18 cellular contexts compared by ENCODE assay signal in the genomic region with DNA sequence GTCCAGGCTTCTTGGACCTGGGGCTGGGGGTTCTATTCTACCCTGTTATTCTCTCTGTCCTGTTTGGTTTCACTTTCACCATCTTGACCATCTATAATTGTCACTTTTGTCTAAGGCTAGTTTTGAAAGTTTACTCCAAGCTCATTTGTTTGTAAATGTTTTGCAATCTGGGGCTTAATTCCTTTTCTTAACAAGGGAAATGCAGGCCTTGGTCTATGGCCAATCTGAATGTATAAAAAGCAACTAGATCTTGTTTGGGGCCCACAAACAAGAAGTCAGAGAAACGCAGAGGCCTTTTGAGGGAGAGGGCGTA.
DNase-seq lines count a peak whose midpoint lies in the region; ATAC-seq and TF ChIP-seq lines count a peak whose summit lies in the region.
"Had no signal": no experiment of that assay in that cellular context is flagged by ENCODE, and none has a peak within 500 bp of the region (broad histone marks: within the 10 kb centered on the region; RNA-seq: fewer than 3 reads in every experiment).

No MANE protein-coding gene starts in this region.

- H3K27me3 ChIP-seq in heart right ventricle = no peaks in the 10 kb centered on the region
- no peaks in the 10 kb centered on the region for H3K27me3 ChIP-seq in right atrium auricular region
- no peaks in the 10 kb centered on the region for H3K27me3 ChIP-seq in upper lobe of right lung

- WGBS in heart right ventricle, 2 donors = 68 to 73% methylated on average over 2 of the region's 2 CpGs

- TF ChIP-seq CTCF in heart right ventricle (IDR thresholded peaks at IDR 0.05) (no peak), right atrium auricular region (IDR thresholded peaks at IDR 0.05) (no peak), upper lobe of right lung (IDR thresholded peaks at IDR 0.05) (no peak)

- DNase-seq in heart right ventricle (no peak), right atrium auricular region (ENCODE audit: low spot score) (no peak), amniotic epithelial cell (ENCODE audit: low read depth) (peak; percentile 24), iris pigment epithelial cell (ENCODE audit: low read depth) (peak; percentile 21), upper lobe of right lung (no peak), NCI-H2107 treated with DMSO at 0.1 percent for 48 hours (lab: John Stamatoyannopoulos, UW; ENCODE audit: unreplicated experiment) (no peak)
- DNase-seq in activated CD4-positive, alpha-beta T cell treated with anti-CD3 and anti-CD28 coated beads, Interleukin-2, amount 50 U/mL, for 4 hours = no peak
- no peak for DNase-seq in effector CD4-positive, alpha-beta T cell
- DNase-seq: activated CD4-positive, alpha-beta T cell treated with anti-CD3 and anti-CD28 coated beads for 4 hours; activated T-cell treated with anti-CD3 and anti-CD28 coated beads, Interleukin-2, amount 50 U/mL, for 1 hour; CD4-positive, alpha-beta T cell; DMS79 treated with DMSO at 0.1 percent for 48 hours; naive thymus-derived CD4-positive, alpha-beta T cell; NCI-H1048; Right ventricle myocardium superior; stimulated activated naive CD8-positive, alpha-beta T cell treated with anti-CD3 and anti-CD28 coated beads, Interleukin-15, Interleukin-2, amounts not matched to agents 100 U/mL and 50 U/mL, for 24 hours had no signal

- ATAC-seq in heart right ventricle (peak in 1 of 8 donors; percentile 4), upper lobe of right lung (no peak)
- ATAC-seq: left lobe of liver; naive thymus-derived CD4-positive, alpha-beta T cell; stimulated activated naive CD8-positive, alpha-beta T cell treated with anti-CD3 and anti-CD28 coated beads, Interleukin-15, Interleukin-2, amounts not matched to agents 100 U/mL and 50 U/mL, for 24 hours had no signal

- H3K36me3 ChIP-seq in heart right ventricle (no peaks in the 10 kb centered on the region), right atrium auricular region (no peaks in the 10 kb centered on the region), upper lobe of right lung (no peaks in the 10 kb centered on the region)
- H3K36me3 ChIP-seq: prostate gland had no signal

- peaks cover 9 to 59% (median 49%) of the 10 kb centered on the region in 9 donors for H3K4me1 ChIP-seq in heart right ventricle
- peaks cover 0 to 19% of the 10 kb centered on the region in 2 donors for H3K4me1 ChIP-seq in right atrium auricular region
- H3K4me1 ChIP-seq in upper lobe of right lung = peaks cover 28% of the 10 kb centered on the region
- H3K4me1 ChIP-seq: prostate gland had no signal

- intact Hi-C loops in heart right ventricle (cut with DNase I) = loop anchor here (5.0 to 10.0 kb wide), 13 partner anchors 108 to 816 kb away; partner anchors contain the start of gene PRDM1 (in 5 of the 10)
- intact Hi-C loops in upper lobe of right lung (cut with DNase I) = loop anchor here (10.0 kb wide), 1 partner anchor 736 kb away; no protein-coding TSS in a partner anchor

- H3K4me3 ChIP-seq in heart right ventricle (peak overlapping the region in 3 of 10 donors; percentile 8 to 17 (median 16)), right atrium auricular region (no peak overlapping the region), upper lobe of right lung (no peak overlapping the region)
- H3K4me3 ChIP-seq: prostate gland had no signal

- H3K9me3 ChIP-seq in heart right ventricle = no peaks in the 10 kb centered on the region
- H3K9me3 ChIP-seq in right atrium auricular region = no peaks in the 10 kb centered on the region
- no peaks in the 10 kb centered on the region for H3K9me3 ChIP-seq in upper lobe of right lung
- H3K9me3 ChIP-seq: prostate gland had no signal

- H3K27ac ChIP-seq in heart right ventricle (peak overlapping the region in 8 of 10 donors; percentile 28 to 72 (median 56)), right atrium auricular region (no peak overlapping the region), upper lobe of right lung (peak overlapping the region; percentile 4)
- H3K27ac ChIP-seq: prostate gland had no signal

Comparison
In these comparisons a context has a peak if more than half of its experiments do, and no peak if none do; other contexts are left out.
1. H3K27ac ChIP-seq: peak in heart right ventricle (8 of 10) and upper lobe of right lung (single experiment); none in right atrium auricular region (0 of 2).
2. DNase-seq: peak in amniotic epithelial cell (single experiment) and iris pigment epithelial cell (single experiment); none in heart right ventricle (0 of 2), right atrium auricular region (single experiment), upper lobe of right lung (single experiment), NCI-H2107 treated with DMSO at 0.1 percent for 48 hours (single experiment), activated CD4-positive, alpha-beta T cell treated with anti-CD3 and anti-CD28 coated beads, Interleukin-2, amount 50 U/mL, for 4 hours (0 of 2) and effector CD4-positive, alpha-beta T cell (single experiment).